9 cellular contexts compared by ENCODE assay signal in the genomic region with DNA sequence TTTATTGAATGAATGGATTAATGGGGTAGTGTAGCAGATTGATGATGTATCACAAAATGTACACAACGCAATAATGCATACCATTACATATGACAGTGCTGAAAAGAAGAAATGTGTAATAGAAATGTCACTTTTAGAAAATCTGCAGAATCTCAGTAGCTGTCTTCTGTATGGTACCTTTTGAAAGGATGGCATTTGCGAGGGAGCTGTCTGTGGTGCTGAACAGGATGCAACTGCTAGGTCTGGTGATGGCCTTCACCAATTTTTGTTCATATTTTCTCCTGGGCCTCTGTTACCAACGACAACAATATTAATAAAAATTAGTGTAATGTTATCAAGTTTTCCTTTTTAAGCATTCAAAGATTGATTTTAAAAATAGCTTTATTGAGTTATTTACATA. TPM values are rescaled to one million over a fixed set of nuclear protein-coding genes. Genes with fewer than 3 reads are reported as not detected.
A peak's percentile ranks its signal among the peaks of the same experiment; 100 is the strongest.
DNase-seq lines count a peak whose midpoint lies in the region; ATAC-seq and TF ChIP-seq lines count a peak whose summit lies in the region.
"Had no signal": no experiment of that assay in that cellular context is flagged by ENCODE, and none has a peak within 500 bp of the region (broad histone marks: within the 10 kb centered on the region; RNA-seq: fewer than 3 reads in every experiment).

No MANE protein-coding gene starts in this region.

- H3K4me1 ChIP-seq in H9 (ENCODE audit: insufficient read depth, low read length) (no peaks in the 10 kb centered on the region), testis (no peaks in the 10 kb centered on the region)
- H3K4me1 ChIP-seq: tibial nerve had no signal

- TF ChIP-seq CTCF in H9 (conservative IDR thresholded peaks at IDR 0.05) (no peak), testis (IDR thresholded peaks at IDR 0.05) (no peak)

- no peak overlapping the region for H3T11ph ChIP-seq in H9 (ENCODE audit: low read length)

- 0 out of 4 replicates have a peak, but pooled peaks cover 0 to 3% of the 10 kb centered on the region in 2 experiments for H3K4me1 Mint-ChIP-seq in H9
- no peaks in the 10 kb centered on the region for H3K4me1 Mint-ChIP-seq in activated naive CD8-positive, alpha-beta T cell treated with anti-CD3 and anti-CD28 coated beads, Interleukin-2, amount 50 U/mL, for 24 hours

- H3K4me3 ChIP-seq in testis = no peak overlapping the region
- H3K4me3 ChIP-seq: tibial nerve had no signal

- in situ Hi-C loops in SK-MEL-5 (cut with HindIII; ENCODE audit: low pct_unique_long_range_greater_than_20kb, low sequenced_read_pairs) = loop anchor here (25.0 kb wide), 1 partner anchor 266 kb away; no protein-coding TSS in a partner anchor

- peaks cover 2 to 4% of the 10 kb centered on the region in 2 experiments; a peak in 2 of 5 replicates for H3K9me3 Mint-ChIP-seq in H9
- H3K9me3 Mint-ChIP-seq in activated naive CD8-positive, alpha-beta T cell treated with anti-CD3 and anti-CD28 coated beads, Interleukin-2, amount 50 U/mL, for 24 hours = peaks cover 11% of the 10 kb centered on the region

- no peak for TF ChIP-seq POLR2A in testis (IDR thresholded peaks at IDR 0.05)

- H3K56ac ChIP-seq in H9 (ENCODE audit: insufficient read length, low read depth, low read length) = no peak overlapping the region

- H3K4ac ChIP-seq in H9 (ENCODE audit: low read depth, low read length) = no peak overlapping the region

- no peak overlapping the region for H3K27ac ChIP-seq in H9 (ENCODE audit: insufficient read length, low read depth, low read length)
- H3K27ac ChIP-seq in testis = no peak overlapping the region
- H3K27ac ChIP-seq: tibial nerve had no signal

- intact Hi-C loops in testis (cut with DNase I; ENCODE audit: low total_unique reads) = no loop called here

- H3K36me3 Mint-ChIP-seq in H9 (ENCODE audit: insufficient read depth in 1 of 3, low read depth in 3 of 3) = no peaks in the 10 kb centered on the region
- H3K36me3 Mint-ChIP-seq in activated naive CD8-positive, alpha-beta T cell treated with anti-CD3 and anti-CD28 coated beads, Interleukin-2, amount 50 U/mL, for 24 hours (ENCODE audit: low read depth) = no peaks in the 10 kb centered on the region

- no peak overlapping the region for H3K9ac ChIP-seq in H9 (ENCODE audit: extremely low read depth, insufficient read length, low read length)

- no peaks in the 10 kb centered on the region for H3K23me2 ChIP-seq in H9 (ENCODE audit: insufficient read length, low read depth, low read length, poor library complexity, severe bottlenecking)

- DNase-seq in H9 (peak; percentile 41), SK-MEL-5 (ENCODE audit: low read depth, low spot score) (peak; percentile 67), lung microvascular endothelial cell (ENCODE audit: low read depth in 2 of 2) (peak; percentile 69 to 77), testis (peak; percentile 37), epidermal melanocyte (ENCODE audit: insufficient read length, low spot score) (no peak), NCI-H524 treated with DMSO at 0.1 percent for 48 hours (lab: John Stamatoyannopoulos, UW) (no peak)
- DNase-seq in activated naive CD8-positive, alpha-beta T cell treated with anti-CD3 and anti-CD28 coated beads, Interleukin-2, amount 50 U/mL, for 24 hours = peak; percentile 62

- no peak for ATAC-seq in activated naive CD8-positive, alpha-beta T cell treated with anti-CD3 and anti-CD28 coated beads, Interleukin-2, amount 50 U/mL, for 24 hours
- no peak for ATAC-seq in HG03457 (IDR thresholded peaks at IDR 0.05; ENCODE audit: unreplicated experiment)

- no peak overlapping the region for H3K23ac ChIP-seq in H9 (ENCODE audit: insufficient read length, low read depth, low read length)

- H4K20me1 ChIP-seq in H9 (ENCODE audit: control insufficient read depth, insufficient read depth, insufficient read length) = no peaks in the 10 kb centered on the region

- H3K27me3 ChIP-seq in H9 (ENCODE audit: insufficient read depth, low read length) = no peaks in the 10 kb centered on the region
- H3K27me3 ChIP-seq in testis = no peaks in the 10 kb centered on the region
- H3K27me3 ChIP-seq: tibial nerve had no signal

- no peak overlapping the region for H2BK15ac ChIP-seq in H9 (ENCODE audit: low read depth, low read length)

- H2BK120ac ChIP-seq in H9 (ENCODE audit: low read depth, low read length, poor library complexity, severe bottlenecking) = no peak overlapping the region

- H3K36me3 ChIP-seq in testis (ENCODE audit: low read depth, missing control alignments) = no peaks in the 10 kb centered on the region
- H3K36me3 ChIP-seq: tibial nerve had no signal

- H2BK20ac ChIP-seq in H9 (ENCODE audit: low read depth, low read length, poor library complexity, severe bottlenecking) = no peak overlapping the region

- no peak overlapping the region for H2BK5ac ChIP-seq in H9 (ENCODE audit: insufficient read length, low read length)

- no peak overlapping the region for H2AK5ac ChIP-seq in H9 (ENCODE audit: insufficient read length, low read length)

- H3K4me3 Mint-ChIP-seq in H9 = no peak overlapping the region
- H3K4me3 Mint-ChIP-seq in activated naive CD8-positive, alpha-beta T cell treated with anti-CD3 and anti-CD28 coated beads, Interleukin-2, amount 50 U/mL, for 24 hours = no peak overlapping the region

- H3K9me3 ChIP-seq in H9 (ENCODE audit: control insufficient read depth, low read depth, low read length) (no peaks in the 10 kb centered on the region), testis (no peaks in the 10 kb centered on the region)
- H3K9me3 ChIP-seq: tibial nerve had no signal

- no peak overlapping the region for H4K91ac ChIP-seq in H9 (ENCODE audit: insufficient read length, low read depth, low read length)

- no peak overlapping the region for H3K4me2 ChIP-seq in H9 (ENCODE audit: insufficient read depth, insufficient read length, low read length)

- no CpG with 5 or more reads among the region's 3 CpGs for WGBS in H9 (ENCODE audit: extremely low coverage, insufficient read length, low lambda C conversion rate)
- 9 to 15% methylated on average over 3 of the region's 3 CpGs for WGBS in testis, 2 donors

- no peaks in the 10 kb centered on the region for H3K27me3 Mint-ChIP-seq in H9 (ENCODE audit: low read depth)
- peaks cover 2% of the 10 kb centered on the region for H3K27me3 Mint-ChIP-seq in activated naive CD8-positive, alpha-beta T cell treated with anti-CD3 and anti-CD28 coated beads, Interleukin-2, amount 50 U/mL, for 24 hours

- H3K18ac ChIP-seq in H9 (ENCODE audit: insufficient read length, low read depth, low read length) = no peak overlapping the region

- H2BK12ac ChIP-seq in H9 (ENCODE audit: insufficient read length, low read depth, low read length) = no peak overlapping the region

- H4K5ac ChIP-seq in H9 (ENCODE audit: insufficient read length, low read depth, low read length) = no peak overlapping the region

- H2AFZ ChIP-seq in H9 (ENCODE audit: low read length) = no peak overlapping the region

- H3K79me2 ChIP-seq in H9 (ENCODE audit: insufficient read depth, low read length) = no peaks in the 10 kb centered on the region

- no peaks in the 10 kb centered on the region for H3K79me1 ChIP-seq in H9 (ENCODE audit: insufficient read depth, low read depth, low read length, poor library complexity, severe bottlenecking)

- H3K14ac ChIP-seq in H9 (ENCODE audit: insufficient read depth, low read length) = no peak overlapping the region

- H3K27ac Mint-ChIP-seq in H9 = no peak overlapping the region
- no peak overlapping the region for H3K27ac Mint-ChIP-seq in activated naive CD8-positive, alpha-beta T cell treated with anti-CD3 and anti-CD28 coated beads, Interleukin-2, amount 50 U/mL, for 24 hours

- no peak overlapping the region for H4K8ac ChIP-seq in H9 (replicated peaks; ENCODE audit: insufficient read length, low read depth, low read length)

RNA-seq across cellular contexts. Expression of a gene that starts 36.2 kb away (rescaled TPM):
- 32.1 and 35.8 TPM in 2 replicates for total RNA-seq in H9 (2021)
- total RNA-seq in SK-MEL-5 (2014; rRNA removed; shearing (Covaris generic)) = 23.5 and 31.2 TPM in 2 replicates
- 20.0 and 32.1 TPM in 2 replicates for polyA plus RNA-seq in SK-MEL-5 (2015; cell fraction: cytosol; rRNA removed)
- 21.9 and 29.1 TPM in 2 replicates for polyA plus RNA-seq in SK-MEL-5 (2015; cell fraction: nucleus; rRNA removed)
- total RNA-seq in lung microvascular endothelial cell = 10.2 and 16.1 TPM in 2 replicates
- total RNA-seq in testis = 10 to 100 TPM; 33.8 to 41.0 TPM
- 32.7 TPM for polyA plus RNA-seq in testis (ENCODE audit: insufficient read depth, low read depth, low replicate concordance)

RNA-seq across cellular contexts. Expression of a gene that starts 46.8 kb away (rescaled TPM):
- total RNA-seq in H9 (2021) = 7.0 and 7.5 TPM in 2 replicates
- total RNA-seq in SK-MEL-5 (2014; rRNA removed; shearing (Covaris generic)) = 0.32 and 0.69 TPM in 2 replicates
- 0.42 and 0.46 TPM in 2 replicates for polyA plus RNA-seq in SK-MEL-5 (2015; cell fraction: cytosol; rRNA removed)
- 0.05 and 0.23 TPM in 2 replicates for polyA plus RNA-seq in SK-MEL-5 (2015; cell fraction: nucleus; rRNA removed)
- 0.22 and 0.40 TPM in 2 replicates for total RNA-seq in lung microvascular endothelial cell
- 10 to 100 TPM; 10.5 to 11.3 TPM for total RNA-seq in testis
- 10.2 TPM for polyA plus RNA-seq in testis (ENCODE audit: insufficient read depth, low read depth, low replicate concordance)

Comparison
In these comparisons a context has a peak if more than half of its experiments do, and no peak if none do; other contexts are left out.
1. DNase-seq: peak in H9 (single experiment), SK-MEL-5 (single experiment), activated naive CD8-positive, alpha-beta T cell treated with anti-CD3 and anti-CD28 coated beads, Interleukin-2, amount 50 U/mL, for 24 hours (single experiment), lung microvascular endothelial cell (2 of 2) and testis (single experiment); none in epidermal melanocyte (single experiment) and NCI-H524 treated with DMSO at 0.1 percent for 48 hours (single experiment).